In the genomic region with DNA sequence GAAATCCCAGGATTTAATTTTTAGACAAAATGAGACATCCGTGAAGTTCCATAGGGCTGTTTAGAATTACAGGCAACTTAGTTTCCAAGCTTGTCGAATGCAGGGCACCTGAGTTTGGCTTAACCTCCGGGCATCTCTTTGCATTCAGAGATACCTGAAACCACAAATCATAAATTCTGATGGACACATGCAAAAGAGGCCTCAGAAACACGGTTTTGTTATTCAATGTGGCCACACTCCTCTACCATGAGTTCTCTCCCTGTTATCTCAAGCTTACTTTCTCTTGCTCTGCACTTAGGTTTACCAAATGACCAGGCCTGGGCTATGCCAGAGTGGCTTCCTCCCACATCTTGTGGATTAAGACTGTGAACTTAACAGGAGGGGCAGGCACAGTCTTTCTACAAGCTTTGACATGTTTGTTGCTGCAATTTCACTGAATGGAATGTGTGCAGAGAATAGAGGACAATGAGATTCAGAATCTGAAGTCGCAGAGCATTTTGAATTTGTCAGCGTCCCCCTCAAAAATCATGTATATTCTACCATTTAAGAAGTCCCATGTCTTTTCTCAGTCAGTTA, we compare ENCODE assay signal across 15 cellular contexts.
A peak's percentile ranks its signal among the peaks of the same experiment; 100 is the strongest.
DNase-seq lines count a peak whose midpoint lies in the region; ATAC-seq and TF ChIP-seq lines count a peak whose summit lies in the region.
"Had no signal": no experiment of that assay in that cellular context is flagged by ENCODE, and none has a peak within 500 bp of the region (broad histone marks: within the 10 kb centered on the region; RNA-seq: fewer than 3 reads in every experiment).

No MANE protein-coding gene starts in this region.

- H4K20me1 ChIP-seq in mammary epithelial cell (ENCODE audit: insufficient read depth, low read length) = no peaks in the 10 kb centered on the region

- intact Hi-C loops in activated CD4-positive, alpha-beta T cell treated with anti-CD3 and anti-CD28 coated beads for 36 hours (cut with DNase I, micrococcal nuclease) = no loop called here
- intact Hi-C loops in mammary epithelial cell (cut with micrococcal nuclease) (no loop called here), prostate gland (cut with DNase I) (no loop called here)

- CTCF ChIA-PET in activated CD4-positive, alpha-beta T cell treated with anti-CD3 and anti-CD28 coated beads for 36 hours (lab: Charles Lee) = interaction anchor here (0.6 to 2.2 kb wide), 8 partner anchors 11 to 1694 kb away, joined by 3 to 15 read pairs (median 4); no protein-coding TSS in a partner anchor
- CTCF ChIA-PET in mammary epithelial cell (lab: Charles Lee; ENCODE audit: low non-redundant PET) = no interaction called here

- no peak for TF ChIP-seq CTCF in mammary epithelial cell (conservative IDR thresholded peaks at IDR 0.05 in 1 of 2, IDR thresholded peaks at IDR 0.05 in 1 of 2; ENCODE audit: extremely low read depth in 1 of 2, insufficient read depth in 1 of 2, low read depth in 1 of 2, low read length in 2 of 2)
- TF ChIP-seq CTCF in prostate gland (IDR thresholded peaks at IDR 0.05) = no peak

- H3K4me1 ChIP-seq in mammary epithelial cell (ENCODE audit: insufficient read depth, low read length) (peaks cover 28% of the 10 kb centered on the region), prostate gland (replicated peaks) (no peaks in the 10 kb centered on the region)
- H3K4me1 ChIP-seq: heart left ventricle had no signal

- H2AFZ ChIP-seq in mammary epithelial cell (ENCODE audit: low read depth, low read length) = peak overlapping the region; percentile 77

- WGBS in mammary epithelial cell (ENCODE audit: low coverage, missing lambda C conversion rate) = 4% methylated on average over 6 of the region's 6 CpGs
- 47% methylated on average over 6 of the region's 6 CpGs for WGBS in prostate gland

- H3K36me3 Mint-ChIP-seq in activated CD4-positive, alpha-beta T cell treated with anti-CD3 and anti-CD28 coated beads for 36 hours (ENCODE audit: low read depth) = peaks cover 23% of the 10 kb centered on the region

- no TSS peak for BruUV-seq in mammary epithelial cell (replicated peaks; lab: Mats Ljungman, UMichigan)

- ATAC-seq in activated CD4-positive, alpha-beta T cell treated with anti-CD3 and anti-CD28 coated beads for 36 hours = no peak
- ATAC-seq in GM18861 (IDR thresholded peaks at IDR 0.05; ENCODE audit: unreplicated experiment) (no peak), SK-N-SH treated with all-trans-retinoic acid at 6 μM for 48 hours (no peak)
- ATAC-seq: heart left ventricle, T-helper 17 cell had no signal

- H3K9me3 ChIP-seq in mammary epithelial cell (replicated peaks; ENCODE audit: insufficient read depth, low read length) (no peaks in the 10 kb centered on the region), prostate gland (no peaks in the 10 kb centered on the region)
- H3K9me3 ChIP-seq: heart left ventricle had no signal

- dilution Hi-C loops in mammary epithelial cell (cut with HindIII; ENCODE audit: low sequenced_read_pairs) = no loop called here

- POLR2A ChIA-PET in activated CD4-positive, alpha-beta T cell treated with anti-CD3 and anti-CD28 coated beads for 36 hours (lab: Charles Lee) = interaction anchor here (0.5 to 2.1 kb wide), 4 partner anchors 15 to 372 kb away, joined by 4 to 7 read pairs (median 5); no protein-coding TSS in a partner anchor

- H3K27ac ChIP-seq in mammary epithelial cell (ENCODE audit: insufficient read depth, low read depth, low read length) = peak overlapping the region; percentile 85
- H3K27ac ChIP-seq in prostate gland = peak overlapping the region in 1 of 2 donors; percentile 43
- H3K27ac ChIP-seq: heart left ventricle had no signal

- in situ Hi-C loops in mammary epithelial cell (cut with MboI; ENCODE audit: low sequenced_read_pairs in 2 of 2) = no loop called here

- H3K27me3 ChIP-seq in mammary epithelial cell (ENCODE audit: insufficient read depth, low read length) (no peaks in the 10 kb centered on the region), prostate gland (replicated peaks; ENCODE audit: insufficient read depth) (no peaks in the 10 kb centered on the region)
- H3K27me3 ChIP-seq: heart left ventricle had no signal

- H3K9me3 Mint-ChIP-seq in activated CD4-positive, alpha-beta T cell treated with anti-CD3 and anti-CD28 coated beads for 36 hours (ENCODE audit: low read depth) = no peaks in the 10 kb centered on the region

- peak overlapping the region; percentile 63 for H3K4me2 ChIP-seq in mammary epithelial cell (ENCODE audit: insufficient read depth, low read depth, low read length)

- peak overlapping the region; percentile 77 for H3K27ac Mint-ChIP-seq in activated CD4-positive, alpha-beta T cell treated with anti-CD3 and anti-CD28 coated beads for 36 hours
- H3K27ac Mint-ChIP-seq: T-helper 17 cell had no signal

- no peaks in the 10 kb centered on the region for H3K36me3 ChIP-seq in mammary epithelial cell (ENCODE audit: insufficient read depth, low read length)
- no peaks in the 10 kb centered on the region for H3K36me3 ChIP-seq in prostate gland
- H3K36me3 ChIP-seq: heart left ventricle had no signal

- H3K4me3 Mint-ChIP-seq in activated CD4-positive, alpha-beta T cell treated with anti-CD3 and anti-CD28 coated beads for 36 hours = peak overlapping the region; percentile 69
- H3K4me3 Mint-ChIP-seq: T-helper 17 cell had no signal

- H3K79me2 ChIP-seq in mammary epithelial cell (ENCODE audit: insufficient read depth, low read length) = no peaks in the 10 kb centered on the region

- no peak for DNase-seq in activated CD4-positive, alpha-beta T cell treated with anti-CD3 and anti-CD28 coated beads for 36 hours
- no peak for DNase-seq in activated CD4-positive, alpha-beta T cell treated with anti-CD3 and anti-CD28 coated beads, Interleukin-2, amount 50 U/mL, for 4 hours
- DNase-seq in NCI-H226 = peak; percentile 22
- DNase-seq in mammary epithelial cell = peak; percentile 76
- DNase-seq in prostate gland (ENCODE audit: low spot score) = peak; percentile 57
- DNase-seq in inferior parietal cortex (ENCODE audit: extremely low spot score) = no peak
- DNase-seq: activated CD4-positive, CD25-positive, alpha-beta regulatory T cell; aorta; heart left ventricle; NCI-H2029; NCI-H82; stimulated activated CD4-positive, alpha-beta T cell treated with anti-CD3 and anti-CD28 coated beads, Interleukin-15, amount 100 ng/mL, for 24 hours; T-helper 17 cell had no signal

- no peak for TF ChIP-seq POLR2A in prostate gland (IDR thresholded peaks at IDR 0.05)

- no peaks in the 10 kb centered on the region for H3K27me3 Mint-ChIP-seq in activated CD4-positive, alpha-beta T cell treated with anti-CD3 and anti-CD28 coated beads for 36 hours
- H3K27me3 Mint-ChIP-seq: T-helper 17 cell had no signal

- peak overlapping the region; percentile 48 for H3K9ac ChIP-seq in mammary epithelial cell (ENCODE audit: insufficient read depth, low read length)

- no peak overlapping the region for H3K4me3 ChIP-seq in mammary epithelial cell (replicated peaks in 1 of 3; ENCODE audit: insufficient read depth in 1 of 3, low read depth in 2 of 3, low read length in 3 of 3)
- H3K4me3 ChIP-seq in prostate gland = no peak overlapping the region
- H3K4me3 ChIP-seq: heart left ventricle had no signal

- peaks cover 45% of the 10 kb centered on the region for H3K4me1 Mint-ChIP-seq in activated CD4-positive, alpha-beta T cell treated with anti-CD3 and anti-CD28 coated beads for 36 hours
- H3K4me1 Mint-ChIP-seq: T-helper 17 cell had no signal

TF ChIP-seq in SK-N-SH treated with all-trans-retinoic acid at 6 μM for 48 hours, 23 proteins besides CTCF, POLR2A, EP300 and RAD21:
- TF ChIP-seq GLIS3 (CRISPR knock-in tag; IDR thresholded peaks at IDR 0.05) (no peak), PPARA (CRISPR knock-in tag; IDR thresholded peaks at IDR 0.05; ENCODE audit: borderline replicate concordance) (no peak), ZNF70 (CRISPR knock-in tag; IDR thresholded peaks at IDR 0.05) (no peak), ZFP30 (CRISPR knock-in tag; IDR thresholded peaks at IDR 0.05) (no peak)
- TF ChIP-seq, protein P1, sequence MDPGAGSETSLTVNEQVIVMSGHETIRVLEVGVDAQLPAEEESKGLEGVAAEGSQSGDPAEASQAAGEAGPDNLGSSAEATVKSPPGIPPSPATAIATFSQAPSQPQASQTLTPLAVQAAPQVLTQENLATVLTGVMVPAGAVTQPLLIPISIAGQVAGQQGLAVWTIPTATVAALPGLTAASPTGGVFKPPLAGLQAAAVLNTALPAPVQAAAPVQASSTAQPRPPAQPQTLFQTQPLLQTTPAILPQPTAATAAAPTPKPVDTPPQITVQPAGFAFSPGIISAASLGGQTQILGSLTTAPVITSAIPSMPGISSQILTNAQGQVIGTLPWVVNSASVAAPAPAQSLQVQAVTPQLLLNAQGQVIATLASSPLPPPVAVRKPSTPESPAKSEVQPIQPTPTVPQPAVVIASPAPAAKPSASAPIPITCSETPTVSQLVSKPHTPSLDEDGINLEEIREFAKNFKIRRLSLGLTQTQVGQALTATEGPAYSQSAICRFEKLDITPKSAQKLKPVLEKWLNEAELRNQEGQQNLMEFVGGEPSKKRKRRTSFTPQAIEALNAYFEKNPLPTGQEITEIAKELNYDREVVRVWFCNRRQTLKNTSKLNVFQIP (CRISPR knock-in tag; IDR thresholded peaks at IDR 0.05; ENCODE audit: borderline replicate concordance, low read depth) = no peak

Comparison
In these comparisons a context has a peak if more than half of its experiments do, and no peak if none do; other contexts are left out.
1. DNase-seq: peak in NCI-H226 (single experiment), mammary epithelial cell (single experiment) and prostate gland (single experiment); none in activated CD4-positive, alpha-beta T cell treated with anti-CD3 and anti-CD28 coated beads for 36 hours (single experiment), activated CD4-positive, alpha-beta T cell treated with anti-CD3 and anti-CD28 coated beads, Interleukin-2, amount 50 U/mL, for 4 hours (0 of 2) and inferior parietal cortex (single experiment).